8 cellular contexts compared by ENCODE assay signal in genomic region chr16:30121741-30122620, GRCh38. TPM values are rescaled to one million over a fixed set of nuclear protein-coding genes. Genes with fewer than 3 reads are reported as not detected.
DNase-seq lines count a peak whose midpoint lies in the region; ATAC-seq and TF ChIP-seq lines count a peak whose summit lies in the region.

No MANE protein-coding gene starts in this region.

- H3K4me3 ChIP-seq in SU-DHL-6 (ENCODE audit: insufficient read depth, low read length, poor library complexity, severe bottlenecking) (peak overlapping the region; percentile 70), fibroblast of pulmonary artery (replicated peaks; ENCODE audit: low read depth, low read length) (peak overlapping the region; percentile 85), neuronal stem cell (ENCODE audit: low read length in 2 of 2) (peak overlapping the region; percentile 76 to 86)

- no peak overlapping the region for H2AFZ ChIP-seq in SU-DHL-6 (ENCODE audit: low read depth, low read length, severe bottlenecking)
- peak overlapping the region; percentile 99 for H2AFZ ChIP-seq in neuronal stem cell (ENCODE audit: low read length)

- H3K9me3 ChIP-seq in SU-DHL-6 (ENCODE audit: insufficient read depth, low read length) (no peaks in the 10 kb centered on the region), neuronal stem cell (replicated peaks in 1 of 2; ENCODE audit: control insufficient read depth in 2 of 2, insufficient read depth in 1 of 2, low read depth in 1 of 2, low read length in 2 of 2) (no peaks in the 10 kb centered on the region)

- peak overlapping the region; percentile 93 for H3K9ac ChIP-seq in SU-DHL-6 (ENCODE audit: low read length)
- H3K9ac ChIP-seq in neuronal stem cell (ENCODE audit: low read depth, low read length, poor library complexity) = peak overlapping the region; percentile 92

- H2AK5ac ChIP-seq in neuronal stem cell (ENCODE audit: low read depth, low read length) = peak overlapping the region; percentile 95

- H2BK5ac ChIP-seq in neuronal stem cell (ENCODE audit: low read length) = peak overlapping the region; percentile 98

- TF ChIP-seq CTCF in SU-DHL-6 (IDR thresholded peaks at IDR 0.05; ENCODE audit: insufficient read depth, low read length, poor library complexity, severe bottlenecking) (no peak), fibroblast of pulmonary artery (IDR thresholded peaks at IDR 0.05; ENCODE audit: low read length, missing control alignments) (no peak)

- H2BK120ac ChIP-seq in neuronal stem cell (ENCODE audit: low read depth, low read length) = peak overlapping the region; percentile 67

- H3F3A ChIP-seq in SU-DHL-6 (ENCODE audit: insufficient read depth) = peaks cover 4% of the 10 kb centered on the region; the same call in 1 of the 2 replicates

- peak overlapping the region; percentile 92 for H2BK15ac ChIP-seq in neuronal stem cell (ENCODE audit: low read length)

- peaks cover 4 to 7% of the 10 kb centered on the region in 2 donors for H3K4me1 ChIP-seq in neuronal stem cell (ENCODE audit: control insufficient read depth in 2 of 2, insufficient read depth in 1 of 2, low read depth in 1 of 2, low read length in 2 of 2)

- no CpG with 5 or more reads among the region's 32 CpGs for WGBS in neuronal stem cell (ENCODE audit: extremely low coverage in 2 of 2, insufficient read length in 2 of 2, insufficient replicate concordance in 1 of 2), 2 donors

- H3K79me1 ChIP-seq in neuronal stem cell (ENCODE audit: low read depth, low read length) = peaks cover 10% of the 10 kb centered on the region

- H3K27ac ChIP-seq in SU-DHL-6 (ENCODE audit: low read depth, low read length) (peak overlapping the region; percentile 57), neuronal stem cell (replicated peaks; ENCODE audit: low read length) (peak overlapping the region; percentile 25)

- no peak overlapping the region for H4K8ac ChIP-seq in neuronal stem cell (ENCODE audit: low read depth, low read length)

- peak overlapping the region; percentile 92 for H4K91ac ChIP-seq in neuronal stem cell (ENCODE audit: low read depth, low read length, poor library complexity)

- H3K18ac ChIP-seq in neuronal stem cell (ENCODE audit: low read length) = peak overlapping the region; percentile 98

- peak overlapping the region; percentile 74 for H3K4me2 ChIP-seq in SU-DHL-6 (ENCODE audit: low read depth, low read length, poor library complexity, severe bottlenecking)
- H3K4me2 ChIP-seq in neuronal stem cell (ENCODE audit: insufficient read depth, low read length, poor library complexity, severe bottlenecking) = peak overlapping the region; percentile 77

- H3K27me3 ChIP-seq in SU-DHL-6 (ENCODE audit: low read length) = no peaks in the 10 kb centered on the region
- H3K27me3 ChIP-seq in neuronal stem cell (ENCODE audit: control insufficient read depth in 3 of 3, insufficient read depth in 3 of 3, low read depth in 1 of 3, low read length in 3 of 3) = no peaks in the 10 kb centered on the region

- H2BK12ac ChIP-seq in neuronal stem cell (ENCODE audit: low read length) = peak overlapping the region; percentile 75

- H4K20me1 ChIP-seq in SU-DHL-6 (ENCODE audit: low read depth, low read length) = no peaks in the 10 kb centered on the region

- H3K9me2 ChIP-seq in SU-DHL-6 (replicated peaks; ENCODE audit: insufficient read depth, low read length) = no peaks in the 10 kb centered on the region

- ATAC-seq in HG03139 (IDR thresholded peaks at IDR 0.05; ENCODE audit: unreplicated experiment) (no peak), GM19452 (IDR thresholded peaks at IDR 0.05; ENCODE audit: unreplicated experiment) (no peak)

- H3K14ac ChIP-seq in neuronal stem cell (ENCODE audit: low read length) = no peak overlapping the region

- H3K23ac ChIP-seq in neuronal stem cell (ENCODE audit: low read depth, low read length, poor library complexity) = peak overlapping the region; percentile 89

- H3K79me2 ChIP-seq in SU-DHL-6 (ENCODE audit: insufficient read depth, low read length) = no peaks in the 10 kb centered on the region

- peak overlapping the region; percentile 89 for H3K4ac ChIP-seq in neuronal stem cell (ENCODE audit: low read length)

- DNase-seq in CD1c-positive myeloid dendritic cell (ENCODE audit: extremely low spot score) = peak; percentile 10
- peak; percentile 21 for DNase-seq in fibroblast of pulmonary artery (ENCODE audit: low read depth)
- no peak for DNase-seq in neuronal stem cell (ENCODE audit: low spot score)
- no peak for DNase-seq in NOMO-1 (lab: John Stamatoyannopoulos, UW; ENCODE audit: unreplicated experiment in 2 of 2)
- no peak for DNase-seq in OCI-M1 (lab: John Stamatoyannopoulos, UW)

- no peaks in the 10 kb centered on the region for H3K36me3 ChIP-seq in SU-DHL-6 (ENCODE audit: low read length)
- peaks cover 17 to 32% of the 10 kb centered on the region in 2 donors for H3K36me3 ChIP-seq in neuronal stem cell (replicated peaks in 1 of 2; ENCODE audit: control insufficient read depth in 2 of 2, insufficient read depth in 2 of 2, low read length in 2 of 2)

RNA-seq across cellular contexts. Expression of gene MAPK3, which starts 1.0 kb away (rescaled TPM):
- polyA plus RNA-seq in neuronal stem cell (2013, experiment 1 of 2) = 80.2 TPM
- polyA plus RNA-seq in neuronal stem cell (2013, experiment 2 of 2) = 78.2 TPM

RNA-seq across cellular contexts. Expression of gene GDPD3, which starts 8.6 kb away (rescaled TPM):
- 3.9 TPM for polyA plus RNA-seq in neuronal stem cell (2013, experiment 1 of 2)
- polyA plus RNA-seq in neuronal stem cell (2013, experiment 2 of 2) = 3.4 TPM

RNA-seq across cellular contexts. Expression of gene YPEL3, which starts 26.0 kb away (rescaled TPM):
- 51.2 TPM for polyA plus RNA-seq in neuronal stem cell (2013, experiment 1 of 2)
- polyA plus RNA-seq in neuronal stem cell (2013, experiment 2 of 2) = 52.1 TPM

RNA-seq across cellular contexts. Expression of gene TBX6, which starts 30.3 kb away (rescaled TPM):
- 2.8 TPM for polyA plus RNA-seq in neuronal stem cell (2013, experiment 1 of 2)
- 2.5 TPM for polyA plus RNA-seq in neuronal stem cell (2013, experiment 2 of 2)

RNA-seq across cellular contexts. Expression of gene PPP4C, which starts 46.2 kb away (rescaled TPM):
- 112 TPM for polyA plus RNA-seq in neuronal stem cell (2013, experiment 1 of 2)
- 110 TPM for polyA plus RNA-seq in neuronal stem cell (2013, experiment 2 of 2)

Comparison
In these comparisons a context has a peak if more than half of its experiments do, and no peak if none do; other contexts are left out.
1. DNase-seq: peak in CD1c-positive myeloid dendritic cell (single experiment) and fibroblast of pulmonary artery (single experiment); none in neuronal stem cell (single experiment), NOMO-1 (0 of 2) and OCI-M1 (single experiment).
2. Peak in every context shown above with its lines, with median percentiles within 50 percentile points of each other: H3K4me3 ChIP-seq.